17 cellular contexts compared by ENCODE assay signal in the genomic region with DNA sequence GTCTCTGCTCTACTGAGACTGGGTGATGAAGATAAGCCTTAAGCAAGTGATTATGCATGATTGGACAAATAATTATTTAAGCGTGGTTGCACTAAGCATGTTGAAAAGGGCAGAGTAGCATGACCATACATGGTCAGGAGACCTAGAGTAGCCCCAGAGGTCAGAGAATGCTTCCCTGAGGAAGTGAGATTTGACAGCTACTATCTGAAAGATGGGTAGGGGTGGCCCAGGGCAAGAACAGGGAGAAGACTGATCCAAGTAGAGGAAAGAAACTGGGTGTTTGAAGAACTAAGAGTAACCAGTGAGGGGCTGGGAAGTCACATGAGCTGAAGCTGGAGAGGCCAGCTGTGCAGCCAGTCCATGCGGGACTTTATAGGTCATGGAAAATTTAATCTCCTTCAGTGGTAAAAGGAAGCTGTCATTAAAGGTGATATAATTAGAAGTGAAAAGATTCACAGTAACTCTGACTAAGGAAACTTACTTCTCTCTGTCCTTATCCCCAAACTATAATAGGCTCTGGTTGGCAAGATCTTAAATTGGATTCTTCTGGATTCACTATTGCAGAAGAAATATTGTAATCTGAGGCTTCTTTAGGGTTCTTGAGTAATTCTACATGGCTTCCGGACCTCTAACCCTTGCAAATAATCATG. TPM values are rescaled to one million over a fixed set of nuclear protein-coding genes. Genes with fewer than 3 reads are reported as not detected.
DNase-seq lines count a peak whose midpoint lies in the region; ATAC-seq, FAIRE-seq and TF ChIP-seq lines count a peak whose summit lies in the region.
"Had no signal": no experiment of that assay in that cellular context is flagged by ENCODE, and none has a peak within 500 bp of the region (broad histone marks: within the 10 kb centered on the region; RNA-seq: fewer than 3 reads in every experiment).

No MANE protein-coding gene starts in this region.

- DNase-seq in GM12891 (ENCODE audit: insufficient read length, low spot score) = no peak
- peak; percentile 27 to 29 for DNase-seq in HL-60 (ENCODE audit: low read depth in 1 of 2, low spot score in 1 of 2)
- peak in 5 of 7 donors; percentile 2 to 55 (median 17) for DNase-seq in adrenal gland
- DNase-seq in left lobe of liver (ENCODE audit: low spot score) = no peak
- DNase-seq in activated T-cell treated with anti-CD3 and anti-CD28 coated beads for 4 hours = no peak
- no peak for DNase-seq in dorsolateral prefrontal cortex
- DNase-seq: Caco-2, MG63, NCI-H1417, NCI-H1930, NCI-H774, SHP77 treated with DMSO at 0.1 percent for 48 hours had no signal

- H3K9me3 ChIP-seq in adrenal gland (replicated peaks in 1 of 3) = no peaks in the 10 kb centered on the region
- H3K9me3 ChIP-seq: A549, Caco-2 had no signal

- H3K4me1 ChIP-seq in adrenal gland (replicated peaks in 1 of 2) = no peaks in the 10 kb centered on the region
- H3K4me1 ChIP-seq: A549, Caco-2 had no signal

- FAIRE-seq in GM12891 (lab: Jason Lieb, UNC) = no peak
- FAIRE-seq: GM19239 had no signal

- 47 to 65% (median 60%) methylated on average over 3 of the region's 3 CpGs for WGBS in adrenal gland, 4 donors

- no peak for TF ChIP-seq CTCF in HL-60 (IDR thresholded peaks at IDR 0.05; ENCODE audit: insufficient read depth, low read length)
- TF ChIP-seq CTCF in adrenal gland (IDR thresholded peaks at IDR 0.05) = no peak
- TF ChIP-seq CTCF in dorsolateral prefrontal cortex (IDR thresholded peaks at IDR 0.05 in 54 of 56, conservative IDR thresholded peaks at IDR 0.05 in 2 of 56; ENCODE audit: low read depth in 1 of 56, partially characterized antibody in 56 of 56) = no peak

- ATAC-seq in left lobe of liver = peak; percentile 36
- no peak for ATAC-seq in HG03097 (IDR thresholded peaks at IDR 0.05; ENCODE audit: low FRiP score, unreplicated experiment)
- no peak for ATAC-seq in HG03469 (IDR thresholded peaks at IDR 0.05; ENCODE audit: unreplicated experiment)
- ATAC-seq: A549 had no signal

- H3K27me3 ChIP-seq in HL-60 (ENCODE audit: insufficient read depth, poor library complexity, severe bottlenecking) (no peaks in the 10 kb centered on the region), adrenal gland (no peaks in the 10 kb centered on the region), dorsolateral prefrontal cortex (no peaks in the 10 kb centered on the region)
- H3K27me3 ChIP-seq: MG63 had no signal

- H3K4me3 ChIP-seq in HL-60 (replicated peaks; ENCODE audit: insufficient read depth, low read length) (no peak overlapping the region), adrenal gland (no peak overlapping the region), dorsolateral prefrontal cortex (no peak overlapping the region)
- H3K4me3 ChIP-seq: A549, GM23248, MG63 had no signal

- H3K27ac ChIP-seq in HL-60 (replicated peaks) = peak overlapping the region; percentile 70
- peak overlapping the region in 1 of 5 donors; percentile 6 for H3K27ac ChIP-seq in adrenal gland
- no peak overlapping the region for H3K27ac ChIP-seq in dorsolateral prefrontal cortex
- H3K27ac ChIP-seq: A549, GM23248 had no signal

- H3K36me3 ChIP-seq in adrenal gland (replicated peaks in 1 of 2) = no peaks in the 10 kb centered on the region
- H3K36me3 ChIP-seq: MG63 had no signal

- no peak for TF ChIP-seq POLR2A in GM12891 (IDR thresholded peaks at IDR 0.05; ENCODE audit: low read depth, low read length)
- TF ChIP-seq POLR2A in adrenal gland (IDR thresholded peaks at IDR 0.05) = no peak

- intact Hi-C loops in adrenal gland (cut with DNase I) (no loop called here), dorsolateral prefrontal cortex (cut with DNase I) (no loop called here)

TF ChIP-seq in GM12891, 5 proteins besides CTCF, POLR2A, EP300 and RAD21:
- TF ChIP-seq PAX5 (IDR thresholded peaks at IDR 0.05; ENCODE audit: insufficient read depth, low read length, severe bottlenecking) (no peak), SPI1 (IDR thresholded peaks at IDR 0.05; ENCODE audit: low read depth, low read length) (peak; percentile 55; the same call in 1 of the 2 replicates), POLR2AphosphoS5 (IDR thresholded peaks at IDR 0.05; ENCODE audit: low read depth, low read length) (no peak), POU2F2 (IDR thresholded peaks at IDR 0.05; ENCODE audit: low read depth, low read length) (no peak)

RNA-seq across cellular contexts. Expression of a gene that starts 35.2 kb away (rescaled TPM):
- polyA plus RNA-seq in GM12891 (2012; ENCODE audit: low read depth, missing spikeins) = 16.8 TPM
- total RNA-seq in adrenal gland (10 to 100 TPM; 25.9 to 77.9 (median 49.7) TPM), left lobe of liver (18.0 TPM), dorsolateral prefrontal cortex (10 to 100 TPM; 17.9 to 67.8 (median 46.1) TPM)
- 10 to 100 TPM in 1 of 3 donors, 1 to 10 TPM in 2; 5.3 to 72.6 (median 7.0) TPM for polyA plus RNA-seq in adrenal gland

RNA-seq across cellular contexts. Expression of a gene that starts 35.4 kb away (rescaled TPM):
- 0.08 TPM for polyA plus RNA-seq in GM12891 (2012; ENCODE audit: low read depth, missing spikeins)
- 1 to 10 TPM in 2 of 8 donors, under 1 TPM in 5, not detected in 1; 0.04 to 2.1 (median 0.41) TPM for total RNA-seq in adrenal gland
- under 1 TPM; 0.13 to 0.55 (median 0.48) TPM for polyA plus RNA-seq in adrenal gland
- total RNA-seq in left lobe of liver = 0.05 TPM
- total RNA-seq in dorsolateral prefrontal cortex = 10 to 100 TPM; 21.1 to 86.8 (median 58.6) TPM

Comparison
In these comparisons a context has a peak if more than half of its experiments do, and no peak if none do; other contexts are left out.
1. DNase-seq: peak in HL-60 (2 of 2) and adrenal gland (5 of 7); none in GM12891 (single experiment), left lobe of liver (single experiment), activated T-cell treated with anti-CD3 and anti-CD28 coated beads for 4 hours (single experiment) and dorsolateral prefrontal cortex (0 of 10).
2. RNA of a gene that starts 35.4 kb away (total RNA-seq): 21.1 to 86.8 TPM in dorsolateral prefrontal cortex; 0.04 to 2.1 TPM in adrenal gland and 0.05 TPM in left lobe of liver (single experiment); every median in the first group is over 4 times any median in the second.